In the genomic region with DNA sequence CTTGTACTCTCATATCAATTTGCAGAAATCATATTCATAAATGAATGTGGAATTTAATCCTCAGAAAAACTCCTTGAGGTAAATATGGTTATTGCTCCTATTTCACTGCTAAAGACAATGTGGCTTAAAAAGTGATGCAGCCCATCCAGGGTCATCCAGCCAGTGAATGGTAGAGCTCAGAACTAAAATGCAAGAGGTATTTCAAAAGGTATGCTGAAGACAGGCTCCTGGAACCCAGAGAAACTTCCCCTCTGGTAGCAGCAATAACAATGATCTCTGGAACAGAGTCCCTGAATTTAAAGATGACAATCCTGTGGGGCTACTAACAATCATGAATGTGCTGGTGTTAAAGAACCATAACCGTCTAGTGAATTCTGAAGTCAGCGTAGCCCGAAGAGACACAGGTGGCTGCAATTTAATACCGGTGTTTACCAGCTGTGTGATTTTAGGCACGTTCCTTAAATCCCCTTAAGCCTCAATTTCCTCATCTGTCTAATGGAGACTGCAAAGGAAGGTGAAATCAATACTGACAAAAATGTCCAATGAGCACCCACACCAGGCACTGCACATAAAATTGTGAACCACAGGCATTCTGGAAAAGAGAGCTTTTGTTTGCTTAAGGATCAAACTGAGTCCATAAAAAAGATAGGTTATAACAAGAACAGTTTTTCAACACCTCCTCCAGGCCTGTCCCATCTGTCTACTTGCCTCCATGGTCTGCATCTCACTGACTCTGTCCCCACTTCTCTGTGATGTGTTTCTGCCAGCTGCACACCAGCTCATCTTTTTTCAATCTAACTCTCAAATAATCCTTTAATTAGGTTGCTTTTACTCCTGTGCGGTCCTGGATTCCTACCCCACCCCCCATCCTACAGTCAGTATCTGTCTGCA, we compare ENCODE assay signal across 15 cellular contexts. TPM values are rescaled to one million over a fixed set of nuclear protein-coding genes. Genes with fewer than 3 reads are reported as not detected.
DNase-seq lines count a peak whose midpoint lies in the region; ATAC-seq and TF ChIP-seq lines count a peak whose summit lies in the region.
"Had no signal": no experiment of that assay in that cellular context is flagged by ENCODE, and none has a peak within 500 bp of the region (broad histone marks: within the 10 kb centered on the region; RNA-seq: fewer than 3 reads in every experiment).

No MANE protein-coding gene starts in this region.

- H3K4me3 ChIP-seq in endodermal cell (ENCODE audit: low read length), result no peak overlapping the region
- H3K4me3 ChIP-seq: ascending aorta had no signal

- peaks cover 4 to 21% (median 16%) of the 10 kb centered on the region in 3 experiments; a peak in 5 of 7 replicates for H3K36me3 Mint-ChIP-seq in H9 (ENCODE audit: insufficient read depth in 1 of 3, low read depth in 3 of 3)
- peaks cover 26% of the 10 kb centered on the region for H3K36me3 Mint-ChIP-seq in endodermal cell (ENCODE audit: low read depth)
- peaks cover 15% of the 10 kb centered on the region for H3K36me3 Mint-ChIP-seq in activated T-cell treated with anti-CD3 and anti-CD28 coated beads, Interleukin-2, amount 50 U/mL, for 4 hours (ENCODE audit: insufficient read depth)

- H2AFZ ChIP-seq in H9 (ENCODE audit: low read length), result no peak overlapping the region

- H3K27ac Mint-ChIP-seq in H9, result peak overlapping the region in 2 of 3 experiments; percentile 66 to 86; a peak in 3 of 7 replicates
- H3K27ac Mint-ChIP-seq in endodermal cell, result peak overlapping the region; percentile 7
- H3K27ac Mint-ChIP-seq: type B pancreatic cell had no signal

- no peak overlapping the region for H2AK5ac ChIP-seq in H9 (ENCODE audit: insufficient read length, low read length)

- H3K9me3 Mint-ChIP-seq in H9 (no peaks in the 10 kb centered on the region), endodermal cell (no peaks in the 10 kb centered on the region)
- H3K9me3 Mint-ChIP-seq in activated T-cell treated with anti-CD3 and anti-CD28 coated beads, Interleukin-2, amount 50 U/mL, for 4 hours, result no peaks in the 10 kb centered on the region
- H3K9me3 Mint-ChIP-seq: memory B cell, type B pancreatic cell had no signal

- no peaks in the 10 kb centered on the region for H3K27me3 Mint-ChIP-seq in H9 (ENCODE audit: low read depth)
- H3K27me3 Mint-ChIP-seq in endodermal cell (ENCODE audit: insufficient read depth), result no peaks in the 10 kb centered on the region
- no peaks in the 10 kb centered on the region for H3K27me3 Mint-ChIP-seq in activated T-cell treated with anti-CD3 and anti-CD28 coated beads, Interleukin-2, amount 50 U/mL, for 4 hours (ENCODE audit: low read depth)
- H3K27me3 Mint-ChIP-seq: memory B cell, type B pancreatic cell had no signal

- H3K56ac ChIP-seq in H9 (ENCODE audit: insufficient read length, low read depth, low read length), result no peak overlapping the region

- H3K9ac ChIP-seq in H9 (ENCODE audit: extremely low read depth, insufficient read length, low read length), result no peak overlapping the region
- no peak overlapping the region for H3K9ac ChIP-seq in endodermal cell (ENCODE audit: extremely low read depth, low read length, poor library complexity, severe bottlenecking)

- H4K91ac ChIP-seq in H9 (ENCODE audit: insufficient read length, low read depth, low read length), result no peak overlapping the region

- H4K5ac ChIP-seq in H9 (ENCODE audit: insufficient read length, low read depth, low read length), result no peak overlapping the region

- no peak overlapping the region for H2BK5ac ChIP-seq in H9 (ENCODE audit: insufficient read length, low read length)

- H3K14ac ChIP-seq in H9 (ENCODE audit: insufficient read depth, low read length), result no peak overlapping the region; the same call in 1 of the 2 replicates

- H2BK15ac ChIP-seq in H9 (ENCODE audit: low read depth, low read length), result no peak overlapping the region

- DNase-seq in COLO668 (lab: John Stamatoyannopoulos, UW; ENCODE audit: unreplicated experiment), result peak; percentile 15
- no peak for DNase-seq in H9
- DNase-seq in NCI-H524 treated with DMSO at 0.1 percent for 48 hours (lab: John Stamatoyannopoulos, UW), result peak; percentile 97
- DNase-seq in endodermal cell, result no peak
- no peak for DNase-seq in activated T-cell treated with anti-CD3 and anti-CD28 coated beads, Interleukin-2, amount 50 U/mL, for 4 hours
- DNase-seq: NCI-H345, nucleus accumbens had no signal

- H3K4me1 Mint-ChIP-seq in H9 (peaks cover 6 to 13% of the 10 kb centered on the region in 2 experiments), endodermal cell (peaks cover 12% of the 10 kb centered on the region)
- H3K4me1 Mint-ChIP-seq in activated T-cell treated with anti-CD3 and anti-CD28 coated beads, Interleukin-2, amount 50 U/mL, for 4 hours (ENCODE audit: low read depth), result peaks cover 18% of the 10 kb centered on the region

- no peak overlapping the region for H3T11ph ChIP-seq in H9 (ENCODE audit: low read length)

- no peak overlapping the region for H3K4me2 ChIP-seq in H9 (ENCODE audit: insufficient read depth, insufficient read length, low read length)

- H3K4ac ChIP-seq in H9 (ENCODE audit: low read depth, low read length), result no peak overlapping the region

- no peak overlapping the region for H3K18ac ChIP-seq in H9 (ENCODE audit: insufficient read length, low read depth, low read length)

- H3K27ac ChIP-seq in H9 (ENCODE audit: insufficient read length, low read depth, low read length) (no peak overlapping the region), endodermal cell (ENCODE audit: low read depth, low read length) (no peak overlapping the region)
- H3K27ac ChIP-seq: VCaP had no signal

- H3K36me3 ChIP-seq in endodermal cell (ENCODE audit: control insufficient read depth, insufficient read depth, low read length), result peaks cover 17% of the 10 kb centered on the region

- peaks cover 5% of the 10 kb centered on the region for H3K79me1 ChIP-seq in H9 (ENCODE audit: insufficient read depth, low read depth, low read length, poor library complexity, severe bottlenecking)

- no peak for ATAC-seq in HG03175 (IDR thresholded peaks at IDR 0.05; ENCODE audit: unreplicated experiment)
- ATAC-seq in HG02852 (IDR thresholded peaks at IDR 0.05; ENCODE audit: unreplicated experiment), result no peak
- no peak for ATAC-seq in GM18868 (IDR thresholded peaks at IDR 0.05; ENCODE audit: unreplicated experiment)
- ATAC-seq in activated T-cell treated with anti-CD3 and anti-CD28 coated beads, Interleukin-2, amount 50 U/mL, for 4 hours, result no peak
- ATAC-seq: HCT116 had no signal

- TF ChIP-seq CTCF in H9 (conservative IDR thresholded peaks at IDR 0.05), result no peak
- no peak for TF ChIP-seq CTCF in endodermal cell (conservative IDR thresholded peaks at IDR 0.05)

- no peak overlapping the region for H2BK120ac ChIP-seq in H9 (ENCODE audit: low read depth, low read length, poor library complexity, severe bottlenecking)

- peaks cover 2% of the 10 kb centered on the region; the same call in 1 of the 2 replicates for H3K4me1 ChIP-seq in H9 (ENCODE audit: insufficient read depth, low read length)
- no peaks in the 10 kb centered on the region for H3K4me1 ChIP-seq in endodermal cell (ENCODE audit: control insufficient read depth, insufficient read depth, low read length)

- no peak overlapping the region for H3K4me3 Mint-ChIP-seq in H9
- H3K4me3 Mint-ChIP-seq in endodermal cell, result no peak overlapping the region
- no peak overlapping the region for H3K4me3 Mint-ChIP-seq in activated T-cell treated with anti-CD3 and anti-CD28 coated beads, Interleukin-2, amount 50 U/mL, for 4 hours
- H3K4me3 Mint-ChIP-seq: memory B cell, type B pancreatic cell had no signal

- no peaks in the 10 kb centered on the region for H3K23me2 ChIP-seq in H9 (ENCODE audit: insufficient read length, low read depth, low read length, poor library complexity, severe bottlenecking)

- H4K8ac ChIP-seq in H9 (replicated peaks; ENCODE audit: insufficient read length, low read depth, low read length), result no peak overlapping the region

- no peak overlapping the region for H2BK20ac ChIP-seq in H9 (ENCODE audit: low read depth, low read length, poor library complexity, severe bottlenecking)

- peaks cover 4% of the 10 kb centered on the region for H3K79me2 ChIP-seq in H9 (ENCODE audit: insufficient read depth, low read length)

- no peak overlapping the region for H3K23ac ChIP-seq in H9 (ENCODE audit: insufficient read length, low read depth, low read length)

- no peaks in the 10 kb centered on the region for H4K20me1 ChIP-seq in H9 (ENCODE audit: control insufficient read depth, insufficient read depth, insufficient read length)

- H3K27me3 ChIP-seq in H9 (ENCODE audit: insufficient read depth, low read length), result no peaks in the 10 kb centered on the region
- no peaks in the 10 kb centered on the region for H3K27me3 ChIP-seq in endodermal cell (ENCODE audit: control insufficient read depth, insufficient read depth, low read length, poor library complexity, severe bottlenecking)
- H3K27me3 ChIP-seq: ascending aorta had no signal

- H3K9me3 ChIP-seq in H9 (ENCODE audit: control insufficient read depth, low read depth, low read length) (no peaks in the 10 kb centered on the region), endodermal cell (ENCODE audit: control insufficient read depth, low read length) (no peaks in the 10 kb centered on the region)
- H3K9me3 ChIP-seq: ascending aorta had no signal

- H2BK12ac ChIP-seq in H9 (ENCODE audit: insufficient read length, low read depth, low read length), result no peak overlapping the region

- WGBS in H9 (ENCODE audit: extremely low coverage, insufficient read length, low lambda C conversion rate), result no CpG with 5 or more reads among the region's 6 CpGs
- 85 to 95% methylated on average over 4 to 6 of the region's 6 CpGs for WGBS in endodermal cell (ENCODE audit: insufficient coverage in 1 of 2, insufficient read length in 1 of 2), 2 experiments

RNA-seq across cellular contexts. Expression of a gene that starts 10.5 kb away (rescaled TPM):
- total RNA-seq in H9 (2021), result 68.7 and 74.9 TPM in 2 replicates
- 10 to 100 TPM; 55.7 to 86.8 TPM for total RNA-seq in endodermal cell
- polyA plus RNA-seq in endodermal cell (2013, experiment 1 of 2), result 70.4 TPM
- polyA plus RNA-seq in endodermal cell (2013, experiment 2 of 2), result 54.2 TPM
- 10 to 100 TPM; 21.1 to 22.9 (median 21.6) TPM for total RNA-seq in activated T-cell treated with anti-CD3 and anti-CD28 coated beads, Interleukin-2, amount 50 U/mL, for 4 hours

RNA-seq across cellular contexts. Expression of a gene that starts 18.7 kb away (rescaled TPM):
- total RNA-seq in H9 (2021) (66.9 and 69.8 TPM in 2 replicates), endodermal cell (100 to 1,000 TPM in 1 of 2 donors, 10 to 100 TPM in 1; 40.8 to 116 TPM)
- 48.1 TPM for polyA plus RNA-seq in endodermal cell (2013, experiment 1 of 2)
- polyA plus RNA-seq in endodermal cell (2013, experiment 2 of 2), result 49.2 TPM
- total RNA-seq in activated T-cell treated with anti-CD3 and anti-CD28 coated beads, Interleukin-2, amount 50 U/mL, for 4 hours, result 10 to 100 TPM; 22.5 to 28.9 (median 26.3) TPM

Comparison
In these comparisons a context has a peak if more than half of its experiments do, and no peak if none do; other contexts are left out.
1. DNase-seq: peak in COLO668 (single experiment) and NCI-H524 treated with DMSO at 0.1 percent for 48 hours (single experiment); none in H9 (single experiment), endodermal cell (single experiment) and activated T-cell treated with anti-CD3 and anti-CD28 coated beads, Interleukin-2, amount 50 U/mL, for 4 hours (single experiment).